In the genomic region with DNA sequence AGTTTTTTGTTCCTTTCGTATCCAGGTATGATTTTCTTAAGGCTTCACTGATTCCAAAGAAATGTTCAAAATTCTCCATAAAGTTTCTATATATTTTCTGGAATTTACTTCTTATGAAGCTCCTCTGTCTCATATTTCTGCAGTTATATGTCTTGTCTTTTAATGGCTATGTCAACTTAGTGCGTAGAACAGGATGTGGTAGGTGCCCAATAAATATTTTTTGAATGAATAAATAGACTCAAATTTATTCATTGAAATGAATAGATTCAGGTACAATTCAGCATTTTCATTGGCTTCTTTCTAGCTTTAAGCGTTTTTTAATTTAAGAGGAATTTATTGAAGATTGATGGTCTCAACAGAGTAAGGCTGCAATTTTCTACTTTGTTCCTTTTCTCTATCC, we compare ENCODE assay signal across 18 cellular contexts.
DNase-seq lines count a peak whose midpoint lies in the region; TF ChIP-seq lines count a peak whose summit lies in the region.
"Had no signal": no experiment of that assay in that cellular context is flagged by ENCODE, and none has a peak within 500 bp of the region (broad histone marks: within the 10 kb centered on the region; RNA-seq: fewer than 3 reads in every experiment).

No MANE protein-coding gene starts in this region.

- H3K27ac Mint-ChIP-seq in activated CD4-positive, alpha-beta T cell treated with anti-CD3 and anti-CD28 coated beads, Interleukin-2, amount 10 ng/mL, durations not matched to agents 24 days and 14 days: no peak overlapping the region
- H3K27ac Mint-ChIP-seq: B cell; CD4-positive, CD25-positive, alpha-beta regulatory T cell; CD8-positive, alpha-beta T cell; H9 had no signal

- DNase-seq in EH (ENCODE audit: low read depth): peak; percentile 28
- DNase-seq in M059J (ENCODE audit: low read depth): peak; percentile 25
- no peak for DNase-seq in SK-N-SH
- DNase-seq in activated CD4-positive, alpha-beta T cell treated with anti-CD3 and anti-CD28 coated beads, Interleukin-2, amount 10 ng/mL, durations not matched to agents 24 days and 14 days: no peak
- no peak for DNase-seq in effector CD8-positive, alpha-beta T cell (lab: John Stamatoyannopoulos, UW)
- DNase-seq: CD4-positive, CD25-positive, alpha-beta regulatory T cell; CD8-positive, alpha-beta T cell; DMS153; DND-41; GF-D8; GM23248; H9 had no signal

- no peak overlapping the region for H2AFZ ChIP-seq in SK-N-SH (ENCODE audit: low read depth)
- H2AFZ ChIP-seq: GM23248 had no signal

- H3K27me3 ChIP-seq in iPS-18a (ENCODE audit: control insufficient read depth, insufficient read depth, low read length) (no peaks in the 10 kb centered on the region), SK-N-SH (ENCODE audit: insufficient read depth) (no peaks in the 10 kb centered on the region)
- H3K27me3 ChIP-seq: BLaER1 had no signal

- H3K4me3 ChIP-seq in iPS-18a (ENCODE audit: low read length) (no peak overlapping the region), SK-N-SH (ENCODE audit: low read depth in 2 of 2, low read length in 1 of 2) (no peak overlapping the region)
- H3K4me3 ChIP-seq: BLaER1, GM23248 had no signal

- CTCF ChIA-PET in SK-N-SH (lab: Yijun Ruan, JAX): interaction anchor here (0.6 to 1.1 kb wide), 3 partner anchors 14 to 205 kb away, joined by 3 to 4 read pairs (median 3); no protein-coding TSS in a partner anchor

- no peaks in the 10 kb centered on the region for H3K9me3 Mint-ChIP-seq in activated CD4-positive, alpha-beta T cell treated with anti-CD3 and anti-CD28 coated beads, Interleukin-2, amount 10 ng/mL, durations not matched to agents 24 days and 14 days

- H3K9me2 ChIP-seq in SK-N-SH: no peaks in the 10 kb centered on the region

- WGBS in SK-N-SH (ENCODE audit: low lambda C conversion rate): 82% methylated on average over 3 of the region's 3 CpGs

- no peak overlapping the region for H3K4me3 Mint-ChIP-seq in activated CD4-positive, alpha-beta T cell treated with anti-CD3 and anti-CD28 coated beads, Interleukin-2, amount 10 ng/mL, durations not matched to agents 24 days and 14 days
- H3K4me3 Mint-ChIP-seq: B cell; CD4-positive, CD25-positive, alpha-beta regulatory T cell; CD8-positive, alpha-beta T cell; H9 had no signal

- no peaks in the 10 kb centered on the region for H4K20me1 ChIP-seq in SK-N-SH (ENCODE audit: insufficient read depth)
- H4K20me1 ChIP-seq: BLaER1 had no signal

- no peaks in the 10 kb centered on the region for H3K27me3 Mint-ChIP-seq in activated CD4-positive, alpha-beta T cell treated with anti-CD3 and anti-CD28 coated beads, Interleukin-2, amount 10 ng/mL, durations not matched to agents 24 days and 14 days
- H3K27me3 Mint-ChIP-seq: B cell; CD4-positive, CD25-positive, alpha-beta regulatory T cell had no signal

- POLR2A ChIA-PET in SK-N-SH (lab: Yijun Ruan, JAX): no interaction called here

- no peak for TF ChIP-seq EP300 in SK-N-SH (IDR thresholded peaks at IDR 0.05; ENCODE audit: borderline replicate concordance in 1 of 2, low read depth in 1 of 2, low read length in 1 of 2)

- H3K36me3 Mint-ChIP-seq in activated CD4-positive, alpha-beta T cell treated with anti-CD3 and anti-CD28 coated beads, Interleukin-2, amount 10 ng/mL, durations not matched to agents 24 days and 14 days (ENCODE audit: low read depth): no peaks in the 10 kb centered on the region
- H3K36me3 Mint-ChIP-seq: CD4-positive, CD25-positive, alpha-beta regulatory T cell; CD8-positive, alpha-beta T cell had no signal

- H3K36me3 ChIP-seq in iPS-18a (ENCODE audit: control insufficient read depth, low read depth, low read length) (no peaks in the 10 kb centered on the region), SK-N-SH (replicated peaks in 1 of 2; ENCODE audit: control insufficient read depth in 1 of 2, insufficient read depth in 2 of 2, low read length in 1 of 2) (no peaks in the 10 kb centered on the region)
- H3K36me3 ChIP-seq: BLaER1 had no signal

- no peaks in the 10 kb centered on the region for H3K4me1 Mint-ChIP-seq in activated CD4-positive, alpha-beta T cell treated with anti-CD3 and anti-CD28 coated beads, Interleukin-2, amount 10 ng/mL, durations not matched to agents 24 days and 14 days
- H3K4me1 Mint-ChIP-seq: B cell; CD4-positive, CD25-positive, alpha-beta regulatory T cell had no signal

- H3K9ac ChIP-seq in iPS-18a (ENCODE audit: low read length) (no peak overlapping the region), SK-N-SH (no peak overlapping the region)
- H3K9ac ChIP-seq: BLaER1, GM23248 had no signal

- no peak for TF ChIP-seq RAD21 in SK-N-SH (IDR thresholded peaks at IDR 0.05; ENCODE audit: low read length)

- H3K4me1 ChIP-seq in iPS-18a (ENCODE audit: control insufficient read depth, low read depth, low read length): peaks cover 4% of the 10 kb centered on the region
- H3K4me1 ChIP-seq in SK-N-SH (ENCODE audit: control insufficient read depth in 1 of 2, insufficient read depth in 2 of 2, low read depth in 1 of 2, low read length in 1 of 2): no peaks in the 10 kb centered on the region; a peak in 1 of 4 replicates
- H3K4me1 ChIP-seq: BLaER1 had no signal

- H3F3A ChIP-seq in SK-N-SH (replicated peaks; ENCODE audit: insufficient read depth): no peaks in the 10 kb centered on the region

- no peaks in the 10 kb centered on the region for H3K9me3 ChIP-seq in iPS-18a (ENCODE audit: control insufficient read depth, low read depth, low read length)
- H3K9me3 ChIP-seq in SK-N-SH: no peaks in the 10 kb centered on the region
- H3K9me3 ChIP-seq: Caco-2 had no signal

- intact Hi-C loops in activated CD4-positive, alpha-beta T cell treated with anti-CD3 and anti-CD28 coated beads, Interleukin-2, amount 10 ng/mL, durations not matched to agents 24 days and 14 days (cut with micrococcal nuclease): no loop called here

- H3K4me2 ChIP-seq in SK-N-SH: no peak overlapping the region
- H3K4me2 ChIP-seq: BLaER1 had no signal

- H3K79me2 ChIP-seq in SK-N-SH (ENCODE audit: insufficient read depth): no peaks in the 10 kb centered on the region

- peak overlapping the region; percentile 39 for H3K27ac ChIP-seq in iPS-18a (ENCODE audit: low read length)
- H3K27ac ChIP-seq in SK-N-SH (ENCODE audit: low read depth in 2 of 2, low read length in 1 of 2): no peak overlapping the region
- H3K27ac ChIP-seq: 22Rv1, BLaER1, C4-2B, GM23248 had no signal

- no peak for TF ChIP-seq CTCF in SK-N-SH (IDR thresholded peaks at IDR 0.05)

TF ChIP-seq in SK-N-SH, 30 proteins besides CTCF, POLR2A, EP300 and RAD21 (continues in another document):
- no peak for TF ChIP-seq TCF12 (IDR thresholded peaks at IDR 0.05)
- no peak for TF ChIP-seq CHD2 (IDR thresholded peaks at IDR 0.05; ENCODE audit: low read length, partially characterized antibody)
- TF ChIP-seq RXRA (IDR thresholded peaks at IDR 0.05; ENCODE audit: borderline replicate concordance, low read depth): no peak
- TF ChIP-seq RFX5 (IDR thresholded peaks at IDR 0.05; ENCODE audit: low read length): no peak
- TF ChIP-seq JUND (IDR thresholded peaks at IDR 0.05): no peak
- TF ChIP-seq, protein P1, sequence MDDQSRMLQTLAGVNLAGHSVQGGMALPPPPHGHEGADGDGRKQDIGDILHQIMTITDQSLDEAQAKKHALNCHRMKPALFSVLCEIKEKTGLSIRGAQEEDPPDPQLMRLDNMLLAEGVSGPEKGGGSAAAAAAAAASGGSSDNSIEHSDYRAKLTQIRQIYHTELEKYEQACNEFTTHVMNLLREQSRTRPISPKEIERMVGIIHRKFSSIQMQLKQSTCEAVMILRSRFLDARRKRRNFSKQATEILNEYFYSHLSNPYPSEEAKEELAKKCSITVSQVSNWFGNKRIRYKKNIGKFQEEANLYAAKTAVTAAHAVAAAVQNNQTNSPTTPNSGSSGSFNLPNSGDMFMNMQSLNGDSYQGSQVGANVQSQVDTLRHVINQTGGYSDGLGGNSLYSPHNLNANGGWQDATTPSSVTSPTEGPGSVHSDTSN (IDR thresholded peaks at IDR 0.05): no peak
- no peak for TF ChIP-seq EZH2phosphoT487 (IDR thresholded peaks at IDR 0.05; ENCODE audit: borderline replicate concordance, low read depth)
- TF ChIP-seq NFIC (IDR thresholded peaks at IDR 0.05; ENCODE audit: borderline replicate concordance): no peak
- TF ChIP-seq, protein P2, sequence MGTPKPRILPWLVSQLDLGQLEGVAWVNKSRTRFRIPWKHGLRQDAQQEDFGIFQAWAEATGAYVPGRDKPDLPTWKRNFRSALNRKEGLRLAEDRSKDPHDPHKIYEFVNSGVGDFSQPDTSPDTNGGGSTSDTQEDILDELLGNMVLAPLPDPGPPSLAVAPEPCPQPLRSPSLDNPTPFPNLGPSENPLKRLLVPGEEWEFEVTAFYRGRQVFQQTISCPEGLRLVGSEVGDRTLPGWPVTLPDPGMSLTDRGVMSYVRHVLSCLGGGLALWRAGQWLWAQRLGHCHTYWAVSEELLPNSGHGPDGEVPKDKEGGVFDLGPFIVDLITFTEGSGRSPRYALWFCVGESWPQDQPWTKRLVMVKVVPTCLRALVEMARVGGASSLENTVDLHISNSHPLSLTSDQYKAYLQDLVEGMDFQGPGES (IDR thresholded peaks at IDR 0.05; ENCODE audit: low read depth, low read length): no peak
- TF ChIP-seq, protein P3, sequence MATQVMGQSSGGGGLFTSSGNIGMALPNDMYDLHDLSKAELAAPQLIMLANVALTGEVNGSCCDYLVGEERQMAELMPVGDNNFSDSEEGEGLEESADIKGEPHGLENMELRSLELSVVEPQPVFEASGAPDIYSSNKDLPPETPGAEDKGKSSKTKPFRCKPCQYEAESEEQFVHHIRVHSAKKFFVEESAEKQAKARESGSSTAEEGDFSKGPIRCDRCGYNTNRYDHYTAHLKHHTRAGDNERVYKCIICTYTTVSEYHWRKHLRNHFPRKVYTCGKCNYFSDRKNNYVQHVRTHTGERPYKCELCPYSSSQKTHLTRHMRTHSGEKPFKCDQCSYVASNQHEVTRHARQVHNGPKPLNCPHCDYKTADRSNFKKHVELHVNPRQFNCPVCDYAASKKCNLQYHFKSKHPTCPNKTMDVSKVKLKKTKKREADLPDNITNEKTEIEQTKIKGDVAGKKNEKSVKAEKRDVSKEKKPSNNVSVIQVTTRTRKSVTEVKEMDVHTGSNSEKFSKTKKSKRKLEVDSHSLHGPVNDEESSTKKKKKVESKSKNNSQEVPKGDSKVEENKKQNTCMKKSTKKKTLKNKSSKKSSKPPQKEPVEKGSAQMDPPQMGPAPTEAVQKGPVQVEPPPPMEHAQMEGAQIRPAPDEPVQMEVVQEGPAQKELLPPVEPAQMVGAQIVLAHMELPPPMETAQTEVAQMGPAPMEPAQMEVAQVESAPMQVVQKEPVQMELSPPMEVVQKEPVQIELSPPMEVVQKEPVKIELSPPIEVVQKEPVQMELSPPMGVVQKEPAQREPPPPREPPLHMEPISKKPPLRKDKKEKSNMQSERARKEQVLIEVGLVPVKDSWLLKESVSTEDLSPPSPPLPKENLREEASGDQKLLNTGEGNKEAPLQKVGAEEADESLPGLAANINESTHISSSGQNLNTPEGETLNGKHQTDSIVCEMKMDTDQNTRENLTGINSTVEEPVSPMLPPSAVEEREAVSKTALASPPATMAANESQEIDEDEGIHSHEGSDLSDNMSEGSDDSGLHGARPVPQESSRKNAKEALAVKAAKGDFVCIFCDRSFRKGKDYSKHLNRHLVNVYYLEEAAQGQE (IDR thresholded peaks at IDR 0.05; ENCODE audit: low read depth, low read length): no peak
- no peak for TF ChIP-seq SMC3 (IDR thresholded peaks at IDR 0.05; ENCODE audit: low read depth, low read length)

Comparison
In these comparisons a context has a peak if more than half of its experiments do, and no peak if none do; other contexts are left out.
1. DNase-seq: peak in EH (single experiment) and M059J (single experiment); none in SK-N-SH (single experiment), activated CD4-positive, alpha-beta T cell treated with anti-CD3 and anti-CD28 coated beads, Interleukin-2, amount 10 ng/mL, durations not matched to agents 24 days and 14 days (single experiment) and effector CD8-positive, alpha-beta T cell (single experiment).